Comparison of ENCODE assay signal across 29 cellular contexts in genomic region chr2:176664478-176664877, GRCh38.
"Had no signal": no experiment of that assay in that cellular context is flagged by ENCODE, and none has a peak within 500 bp of the region (broad histone marks: within the 10 kb centered on the region; RNA-seq: fewer than 3 reads in every experiment).

No MANE protein-coding gene starts in this region.

- ATAC-seq: activated CD8-positive, alpha-beta T cell treated with anti-CD3 and anti-CD28 coated beads for 36 hours had no signal

- H3K4me3 Mint-ChIP-seq: activated CD4-positive, alpha-beta T cell treated with anti-CD3 and anti-CD28 coated beads, Interleukin-2, amount 10 ng/mL, durations not matched to agents 24 days and 14 days; activated CD8-positive, alpha-beta T cell treated with anti-CD3 and anti-CD28 coated beads for 36 hours; activated naive CD4-positive, alpha-beta T cell treated with anti-CD3 and anti-CD28 coated beads, Interleukin-2, amount 50 U/mL, for 24 hours; activated naive CD8-positive, alpha-beta T cell treated with anti-CD3 and anti-CD28 coated beads, Interleukin-2, amount 10 ng/mL, durations not matched to agents 7 days and 5 days; activated T-cell treated with anti-CD3 and anti-CD28 coated beads, Interleukin-2, amount 50 U/mL, for 24 hours; central memory CD8-positive, alpha-beta T cell; T-helper 1 cell treated with Interleukin-12 subunit alpha and Interleukin-12 subunit beta and Interleukin-4 antibody, amounts not matched to agents 30 μg/mL and 1 μg/mL, for 36 hours; T-helper 2 cell treated with Interferon-gamma antibody and Interleukin-4, amounts not matched to agents 5 μg/mL and 100 μg/mL, for 36 hours had no signal

- DNase-seq: activated CD4-positive, alpha-beta T cell treated with anti-CD3 and anti-CD28 coated beads, Interleukin-2, amount 10 ng/mL, durations not matched to agents 24 days and 14 days; activated CD4-positive, alpha-beta T cell treated with anti-CD3 and anti-CD28 coated beads, Interleukin-2, amount 50 U/mL, for 4 hours; activated CD8-positive, alpha-beta T cell treated with anti-CD3 and anti-CD28 coated beads for 36 hours; activated gamma-delta T cell; activated naive CD4-positive, alpha-beta T cell treated with Interleukin-2 at 50 U/mL for 16 hours; activated naive CD8-positive, alpha-beta T cell treated with anti-CD3 and anti-CD28 coated beads, Interleukin-2, amount 10 ng/mL, durations not matched to agents 7 days and 5 days; activated T-cell treated with anti-CD3 and anti-CD28 coated beads, Interleukin-2, amount 50 U/mL, for 24 hours; amygdala; MG63; NCI-H1048; NCI-H1105 treated with DMSO at 0.1 percent for 48 hours; NCI-H1436; NCI-H1694; NCI-H1930; NCI-H2081 treated with DMSO at 0.1 percent for 48 hours; NCI-H510A; NCI-H526; NCI-H748 treated with DMSO at 0.1 percent for 48 hours; NK-92 treated with Interleukin-12 subunit alpha and Interleukin-12 subunit beta, amount 100 ng/mL, for 24 hours; SHP77; SJCRH30 had no signal

- H3K4me1 ChIP-seq: SJCRH30 had no signal

- H3K36me3 ChIP-seq: ascending aorta, cardiac muscle cell, MG63, SJCRH30 had no signal

- H3K4me3 ChIP-seq: ascending aorta, cardiac muscle cell, MG63, SJCRH30, SK-N-MC had no signal

- H3K4me1 Mint-ChIP-seq: activated CD4-positive, alpha-beta T cell treated with anti-CD3 and anti-CD28 coated beads, Interleukin-2, amount 10 ng/mL, durations not matched to agents 24 days and 14 days; activated naive CD4-positive, alpha-beta T cell treated with anti-CD3 and anti-CD28 coated beads, Interleukin-2, amount 50 U/mL, for 24 hours; activated naive CD8-positive, alpha-beta T cell treated with anti-CD3 and anti-CD28 coated beads, Interleukin-2, amount 10 ng/mL, durations not matched to agents 7 days and 5 days; central memory CD8-positive, alpha-beta T cell had no signal

- H3K27me3 ChIP-seq: ascending aorta, cardiac muscle cell, SJCRH30 had no signal

- H3K36me3 Mint-ChIP-seq: activated naive CD4-positive, alpha-beta T cell treated with anti-CD3 and anti-CD28 coated beads, Interleukin-2, amount 50 U/mL, for 24 hours; activated naive CD8-positive, alpha-beta T cell treated with anti-CD3 and anti-CD28 coated beads, Interleukin-2, amount 10 ng/mL, durations not matched to agents 7 days and 5 days had no signal

- H3K27ac Mint-ChIP-seq: activated CD4-positive, alpha-beta T cell treated with anti-CD3 and anti-CD28 coated beads, Interleukin-2, amount 10 ng/mL, durations not matched to agents 24 days and 14 days; activated CD8-positive, alpha-beta T cell treated with anti-CD3 and anti-CD28 coated beads for 36 hours; activated naive CD4-positive, alpha-beta T cell treated with anti-CD3 and anti-CD28 coated beads, Interleukin-2, amount 50 U/mL, for 24 hours; activated naive CD8-positive, alpha-beta T cell treated with anti-CD3 and anti-CD28 coated beads, Interleukin-2, amount 10 ng/mL, durations not matched to agents 7 days and 5 days; activated T-cell treated with anti-CD3 and anti-CD28 coated beads, Interleukin-2, amount 50 U/mL, for 24 hours; activated T-helper 2 cell treated with anti-CD3 and anti-CD28 coated beads, Interferon-gamma antibody, Interleukin-2, Interleukin-4, amounts not matched to agents 10 μg/mL and 5 μg/mL and 100 μg/mL, durations not matched to agents 14 hours and 24 hours and 36 hours; T-helper 1 cell treated with Interleukin-12 subunit alpha and Interleukin-12 subunit beta and Interleukin-4 antibody, amounts not matched to agents 30 μg/mL and 1 μg/mL, for 36 hours; T-helper 2 cell treated with Interferon-gamma antibody and Interleukin-4, amounts not matched to agents 5 μg/mL and 100 μg/mL, for 36 hours had no signal

- H3K27ac ChIP-seq: ascending aorta, cardiac muscle cell, SJCRH30, SK-N-MC had no signal

- H3K9me3 Mint-ChIP-seq: activated CD4-positive, alpha-beta T cell treated with anti-CD3 and anti-CD28 coated beads, Interleukin-2, amount 10 ng/mL, durations not matched to agents 24 days and 14 days; activated CD8-positive, alpha-beta T cell treated with anti-CD3 and anti-CD28 coated beads for 36 hours; activated naive CD4-positive, alpha-beta T cell treated with anti-CD3 and anti-CD28 coated beads, Interleukin-2, amount 50 U/mL, for 24 hours; activated naive CD8-positive, alpha-beta T cell treated with anti-CD3 and anti-CD28 coated beads, Interleukin-2, amount 10 ng/mL, durations not matched to agents 7 days and 5 days; activated T-cell treated with anti-CD3 and anti-CD28 coated beads, Interleukin-2, amount 50 U/mL, for 24 hours; activated T-helper 2 cell treated with anti-CD3 and anti-CD28 coated beads, Interferon-gamma antibody, Interleukin-2, Interleukin-4, amounts not matched to agents 10 μg/mL and 5 μg/mL and 100 μg/mL, durations not matched to agents 14 hours and 24 hours and 36 hours; central memory CD8-positive, alpha-beta T cell; T-helper 1 cell treated with Interleukin-12 subunit alpha and Interleukin-12 subunit beta and Interleukin-4 antibody, amounts not matched to agents 30 μg/mL and 1 μg/mL, for 36 hours; T-helper 2 cell treated with Interferon-gamma antibody and Interleukin-4, amounts not matched to agents 5 μg/mL and 100 μg/mL, for 36 hours had no signal
